In the genomic region with DNA sequence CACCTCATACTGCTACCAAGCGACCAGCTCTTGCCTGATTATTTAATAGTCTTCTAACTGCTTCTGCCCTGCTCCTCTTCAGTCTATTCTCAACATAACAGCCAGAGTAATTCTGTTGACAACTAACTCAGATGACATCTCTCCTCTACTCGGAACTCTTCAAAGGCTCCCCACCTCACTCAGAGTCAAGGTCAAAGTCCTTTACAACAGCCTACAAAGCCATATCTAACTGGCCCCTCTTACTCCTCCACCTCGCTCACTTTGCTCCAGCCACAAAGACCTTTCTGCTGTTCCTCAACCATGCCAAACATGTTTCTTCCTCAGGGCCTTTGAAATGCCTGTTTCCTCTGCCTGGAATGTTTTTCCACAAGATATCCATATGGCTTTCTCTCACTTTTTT, we compare ENCODE assay signal across 12 cellular contexts. TPM values are rescaled to one million over a fixed set of nuclear protein-coding genes. Genes with fewer than 3 reads are reported as not detected.
DNase-seq lines count a peak whose midpoint lies in the region; ATAC-seq and TF ChIP-seq lines count a peak whose summit lies in the region.
"Had no signal": no experiment of that assay in that cellular context is flagged by ENCODE, and none has a peak within 500 bp of the region (broad histone marks: within the 10 kb centered on the region; RNA-seq: fewer than 3 reads in every experiment).

No MANE protein-coding gene starts in this region.

- no peaks in the 10 kb centered on the region for H3K27me3 ChIP-seq in right lobe of liver

- H3K36me3 ChIP-seq in right lobe of liver = peaks cover 0 to 15% (median 8%) of the 10 kb centered on the region in 4 donors

- WGBS in right lobe of liver (ENCODE audit: insufficient coverage, low coverage, low lambda C conversion rate, missing lambda C conversion rate) = 63% methylated on average over 3 of the region's 3 CpGs

- H3K4me3 ChIP-seq in right lobe of liver = no peak overlapping the region
- H3K4me3 ChIP-seq: GM23248, HAP-1 had no signal

- TF ChIP-seq CTCF in right lobe of liver (IDR thresholded peaks at IDR 0.05) = no peak

- intact Hi-C loops in left colon (cut with DNase I, micrococcal nuclease) = no loop called here
- intact Hi-C loops in right lobe of liver (cut with DNase I) = no loop called here

- H3K27ac ChIP-seq in right lobe of liver = no peak overlapping the region
- H3K27ac ChIP-seq: C4-2B, GM23248 had no signal

- TF ChIP-seq POLR2A in right lobe of liver (IDR thresholded peaks at IDR 0.05) = no peak

- DNase-seq in HuH-7 (ENCODE audit: low spot score) = peak; percentile 24
- DNase-seq in HuH-7.5 (ENCODE audit: low spot score) = peak; percentile 14
- DNase-seq in left colon = no peak
- DNase-seq in right lobe of liver = no peak
- no peak for DNase-seq in putamen (ENCODE audit: low spot score)
- DNase-seq in mesenteric fat pad (ENCODE audit: low spot score) = no peak
- DNase-seq: AML-193; CD4-positive, alpha-beta T cell; GM23248 had no signal

- ATAC-seq in left colon (peak; percentile 42), right lobe of liver (peak; percentile 55 to 82 (median 71))

- no peaks in the 10 kb centered on the region for H3K9me3 ChIP-seq in right lobe of liver
- H3K9me3 ChIP-seq: Caco-2, HAP-1 had no signal

- peaks cover 0 to 9% (median 4%) of the 10 kb centered on the region in 4 donors for H3K4me1 ChIP-seq in right lobe of liver
- H3K4me1 ChIP-seq: HAP-1 had no signal

RNA-seq across cellular contexts. Expression of gene PIK3R4, which starts 43.6 kb away (rescaled TPM):
- total RNA-seq in left colon (10 to 100 TPM; 20.2 to 21.2 TPM), right lobe of liver (10 to 100 TPM; 15.3 to 35.3 (median 24.1) TPM), mesenteric fat pad (22.8 TPM)

Comparison
In these comparisons a context has a peak if more than half of its experiments do, and no peak if none do; other contexts are left out.
1. DNase-seq: peak in HuH-7 (single experiment) and HuH-7.5 (single experiment); none in left colon (0 of 2), right lobe of liver (0 of 3), putamen (single experiment) and mesenteric fat pad (single experiment).